9 cellular contexts compared by ENCODE assay signal in the genomic region with DNA sequence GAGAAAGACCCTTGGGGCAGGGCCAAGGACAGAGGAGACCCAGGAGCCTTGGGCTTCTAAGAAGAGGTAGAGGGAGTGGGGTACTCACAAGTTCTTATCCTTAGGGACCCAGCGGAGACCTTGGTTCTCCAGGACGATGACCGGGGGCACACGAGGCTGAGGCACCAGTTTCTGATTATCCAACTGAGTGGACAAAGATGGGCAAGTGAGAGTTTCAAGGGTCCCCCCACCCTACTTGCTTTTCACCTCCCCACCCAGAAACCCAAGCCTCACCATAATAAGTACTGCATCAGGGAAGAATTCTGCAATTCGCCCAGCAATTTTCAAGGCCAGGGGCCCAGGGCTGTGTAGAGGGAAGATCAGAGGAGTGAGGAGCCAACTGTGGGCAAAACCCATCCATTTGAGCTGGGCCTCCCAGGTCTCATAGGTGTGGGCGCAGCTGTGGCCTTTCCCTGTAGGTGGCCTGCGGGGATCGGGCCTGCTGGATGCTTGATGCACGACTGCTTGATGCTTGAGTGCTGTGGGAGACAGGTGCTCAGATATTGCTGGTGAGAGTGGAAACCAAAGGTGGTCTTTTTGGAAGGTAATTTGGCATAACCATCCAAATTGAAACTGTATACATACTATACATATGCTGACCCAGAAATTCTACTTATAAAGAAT. TPM values are rescaled to one million over a fixed set of nuclear protein-coding genes. Genes with fewer than 3 reads are reported as not detected.
DNase-seq lines count a peak whose midpoint lies in the region; ATAC-seq and TF ChIP-seq lines count a peak whose summit lies in the region.
"Had no signal": no experiment of that assay in that cellular context is flagged by ENCODE, and none has a peak within 500 bp of the region (broad histone marks: within the 10 kb centered on the region; RNA-seq: fewer than 3 reads in every experiment).

No MANE protein-coding gene starts in this region.

- H3K27ac Mint-ChIP-seq in stimulated activated memory B cell treated with anti-CD40 and anti-IgM and Interleukin-4, amounts not matched to agents 10 μg/mL and 1 μg/mL and 100 μg/mL, for 72 hours: peak overlapping the region; percentile 7

- H3K36me3 Mint-ChIP-seq in stimulated activated memory B cell treated with anti-CD40 and anti-IgM and Interleukin-4, amounts not matched to agents 10 μg/mL and 1 μg/mL and 100 μg/mL, for 72 hours: peaks cover 42% of the 10 kb centered on the region

- peak overlapping the region; percentile 59 for H3K4me3 Mint-ChIP-seq in stimulated activated memory B cell treated with anti-CD40 and anti-IgM and Interleukin-4, amounts not matched to agents 10 μg/mL and 1 μg/mL and 100 μg/mL, for 72 hours

- in situ Hi-C loops in Panc1 (cut with HindIII; ENCODE audit: low pct_unique_long_range_greater_than_20kb, low sequenced_read_pairs): no loop called here

- CTCF ChIA-PET in SK-N-SH (lab: Yijun Ruan, JAX) (interaction anchor here (1.1 to 4.7 kb wide), 5 partner anchors 8 to 31 kb away, joined by 3 to 22 read pairs (median 5); a partner anchor contains a TSS), Panc1 (lab: Charles Lee) (no interaction called here)

- H3K9me3 ChIP-seq in SK-N-SH (no peaks in the 10 kb centered on the region), Panc1 (ENCODE audit: control insufficient read depth, insufficient read depth, low read depth, low read length) (no peaks in the 10 kb centered on the region)
- H3K9me3 ChIP-seq: adrenal gland had no signal

- H3K9ac ChIP-seq in SK-N-SH: no peak overlapping the region

- TF ChIP-seq RAD21 in SK-N-SH (IDR thresholded peaks at IDR 0.05; ENCODE audit: low read length): no peak

- H3K4me3 ChIP-seq in SK-N-SH (ENCODE audit: low read depth in 2 of 2, low read length in 1 of 2) (peak overlapping the region; percentile 27 to 31; a peak in 2 of 4 replicates), Panc1 (ENCODE audit: low read depth in 2 of 2, low read length in 2 of 2) (peak overlapping the region; percentile 81 to 92), epithelial cell of proximal tubule (ENCODE audit: low read depth, low read length) (peak overlapping the region; percentile 89)

- intact Hi-C loops in Panc1 (cut with micrococcal nuclease; ENCODE audit: unreplicated experiment): no loop called here

- H3K27me3 Mint-ChIP-seq in stimulated activated memory B cell treated with anti-CD40 and anti-IgM and Interleukin-4, amounts not matched to agents 10 μg/mL and 1 μg/mL and 100 μg/mL, for 72 hours: no peaks in the 10 kb centered on the region

- H4K20me1 ChIP-seq in SK-N-SH (ENCODE audit: insufficient read depth): no peaks in the 10 kb centered on the region

- H3K4me1 Mint-ChIP-seq in stimulated activated memory B cell treated with anti-CD40 and anti-IgM and Interleukin-4, amounts not matched to agents 10 μg/mL and 1 μg/mL and 100 μg/mL, for 72 hours: peaks cover 60% of the 10 kb centered on the region

- peaks cover 43% of the 10 kb centered on the region for H3K79me2 ChIP-seq in SK-N-SH (ENCODE audit: insufficient read depth)

- no peak for ATAC-seq in SK-N-SH treated with all-trans-retinoic acid at 6 μM for 48 hours
- no peak for ATAC-seq in Panc1
- ATAC-seq in stimulated activated memory B cell treated with anti-CD40 and anti-IgM and Interleukin-4, amounts not matched to agents 10 μg/mL and 1 μg/mL and 100 μg/mL, for 72 hours: no peak

- no peak for DNase-seq in SK-N-SH
- DNase-seq in Panc1 (ENCODE audit: low read depth, low spot score): no peak
- no peak for DNase-seq in epithelial cell of proximal tubule (ENCODE audit: low read depth)
- no peak for DNase-seq in NK-92 treated with Interleukin-12 subunit alpha and Interleukin-12 subunit beta, amount 100 ng/mL, for 24 hours (lab: John Stamatoyannopoulos, UW)
- DNase-seq in amniotic stem cell (lab: John Stamatoyannopoulos, UW): no peak
- no peak for DNase-seq in activated CD4-positive, CD25-positive, alpha-beta regulatory T cell (lab: John Stamatoyannopoulos, UW)
- DNase-seq: adrenal gland had no signal

- H3K4me2 ChIP-seq in SK-N-SH: peak overlapping the region; percentile 97; the same call in 1 of the 2 replicates

- TF ChIP-seq CTCF in SK-N-SH (IDR thresholded peaks at IDR 0.05): no peak; the same call in 1 of the 2 replicates
- TF ChIP-seq CTCF in Panc1 (IDR thresholded peaks at IDR 0.05): no peak
- TF ChIP-seq CTCF in epithelial cell of proximal tubule (conservative IDR thresholded peaks at IDR 0.05; ENCODE audit: low read depth, low read length): no peak

- TF ChIP-seq EP300 in SK-N-SH (IDR thresholded peaks at IDR 0.05; ENCODE audit: borderline replicate concordance in 1 of 2, low read depth in 1 of 2, low read length in 1 of 2): no peak

- POLR2A ChIA-PET in SK-N-SH (lab: Yijun Ruan, JAX): interaction anchor here (1.1 to 1.8 kb wide), 3 partner anchors 7 to 33 kb away, joined by 3 to 5 read pairs (median 5); a partner anchor contains a TSS
- POLR2A ChIA-PET in Panc1 (lab: Charles Lee): no interaction called here

- peaks cover 27 to 40% of the 10 kb centered on the region in 2 experiments for H3K36me3 ChIP-seq in SK-N-SH (replicated peaks in 1 of 2; ENCODE audit: control insufficient read depth in 1 of 2, insufficient read depth in 2 of 2, low read length in 1 of 2)
- no peaks in the 10 kb centered on the region; the same call in 1 of the 2 replicates for H3K36me3 ChIP-seq in Panc1 (ENCODE audit: control insufficient read depth, insufficient read depth, low read length)

- BruUV-seq in Panc1 (replicated peaks; lab: Mats Ljungman, UMichigan): no TSS peak

- H3K27me3 ChIP-seq in SK-N-SH (ENCODE audit: insufficient read depth) (no peaks in the 10 kb centered on the region), Panc1 (ENCODE audit: control insufficient read depth, insufficient read depth, low read length) (no peaks in the 10 kb centered on the region)
- H3K27me3 ChIP-seq: adrenal gland had no signal

- no peaks in the 10 kb centered on the region for H3K9me3 Mint-ChIP-seq in stimulated activated memory B cell treated with anti-CD40 and anti-IgM and Interleukin-4, amounts not matched to agents 10 μg/mL and 1 μg/mL and 100 μg/mL, for 72 hours

- 87% methylated on average over 7 of the region's 9 CpGs for WGBS in SK-N-SH (ENCODE audit: low lambda C conversion rate)

- H3K4me1 ChIP-seq in SK-N-SH (ENCODE audit: control insufficient read depth in 1 of 2, insufficient read depth in 2 of 2, low read depth in 1 of 2, low read length in 1 of 2) (peaks cover 6 to 36% of the 10 kb centered on the region in 2 experiments; a peak in 3 of 4 replicates), Panc1 (ENCODE audit: control insufficient read depth, insufficient read depth, low read length) (peaks cover 30% of the 10 kb centered on the region)

- H3K9me2 ChIP-seq in SK-N-SH: no peaks in the 10 kb centered on the region

- H2AFZ ChIP-seq in SK-N-SH (ENCODE audit: low read depth): no peak overlapping the region

- H3F3A ChIP-seq in SK-N-SH (replicated peaks; ENCODE audit: insufficient read depth): peaks cover 18% of the 10 kb centered on the region

- H3K27ac ChIP-seq in SK-N-SH (ENCODE audit: low read depth in 2 of 2, low read length in 1 of 2): peak overlapping the region in 1 of 2 experiments; percentile 29; a peak in 1 of 4 replicates
- H3K27ac ChIP-seq in Panc1 (ENCODE audit: low read length): peak overlapping the region; percentile 62

TF ChIP-seq in SK-N-SH, 30 proteins besides CTCF, POLR2A, EP300 and RAD21 (continues in another document):
- TF ChIP-seq, protein P1, sequence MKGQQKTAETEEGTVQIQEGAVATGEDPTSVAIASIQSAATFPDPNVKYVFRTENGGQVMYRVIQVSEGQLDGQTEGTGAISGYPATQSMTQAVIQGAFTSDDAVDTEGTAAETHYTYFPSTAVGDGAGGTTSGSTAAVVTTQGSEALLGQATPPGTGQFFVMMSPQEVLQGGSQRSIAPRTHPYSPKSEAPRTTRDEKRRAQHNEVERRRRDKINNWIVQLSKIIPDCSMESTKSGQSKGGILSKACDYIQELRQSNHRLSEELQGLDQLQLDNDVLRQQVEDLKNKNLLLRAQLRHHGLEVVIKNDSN (IDR thresholded peaks at IDR 0.05; ENCODE audit: borderline replicate concordance, low read depth): no peak

TF ChIP-seq in SK-N-SH treated with all-trans-retinoic acid at 6 μM for 48 hours, 23 proteins besides CTCF, POLR2A, EP300 and RAD21 (continues in another document):
- TF ChIP-seq ZFP30 (CRISPR knock-in tag; IDR thresholded peaks at IDR 0.05) (no peak), TCF4 (CRISPR knock-in tag; IDR thresholded peaks at IDR 0.05; ENCODE audit: borderline replicate concordance) (no peak)

RNA-seq across cellular contexts. Expression of a gene that starts 2.0 kb away (rescaled TPM):
- 14.5 and 19.3 TPM in 2 replicates for polyA plus RNA-seq in SK-N-SH (2012; rRNA removed)
- polyA plus RNA-seq in SK-N-SH (2012; cell fraction: cytosol; rRNA removed): 10.2 and 14.4 TPM in 2 replicates
- polyA plus RNA-seq in SK-N-SH (2012; cell fraction: nucleus; rRNA removed): 47.8 and 61.5 TPM in 2 replicates
- total RNA-seq in Panc1 (2021; ENCODE audit: unreplicated experiment) (42.5 TPM), epithelial cell of proximal tubule (22.3 and 31.8 TPM in 2 replicates)
- polyA plus RNA-seq in Panc1 (2012; ENCODE audit: insufficient read length): 45.0 TPM

RNA-seq across cellular contexts. Expression of a gene that starts 3.4 kb away (rescaled TPM):
- 154 and 287 TPM in 2 replicates for polyA plus RNA-seq in SK-N-SH (2012; rRNA removed)
- 313 and 331 TPM in 2 replicates for polyA plus RNA-seq in SK-N-SH (2012; cell fraction: cytosol; rRNA removed)
- polyA plus RNA-seq in SK-N-SH (2012; cell fraction: nucleus; rRNA removed): 220 and 228 TPM in 2 replicates
- total RNA-seq in Panc1 (2021; ENCODE audit: unreplicated experiment) (130 TPM), epithelial cell of proximal tubule (266 and 385 TPM in 2 replicates)
- 132 TPM for polyA plus RNA-seq in Panc1 (2012; ENCODE audit: insufficient read length)

RNA-seq across cellular contexts. Expression of a gene that starts 7.0 kb away (rescaled TPM):
- polyA plus RNA-seq in SK-N-SH (2012; rRNA removed): 129 and 147 TPM in 2 replicates
- polyA plus RNA-seq in SK-N-SH (2012; cell fraction: cytosol; rRNA removed): 132 and 159 TPM in 2 replicates
- polyA plus RNA-seq in SK-N-SH (2012; cell fraction: nucleus; rRNA removed): 240 and 296 TPM in 2 replicates
- 188 TPM for total RNA-seq in Panc1 (2021; ENCODE audit: unreplicated experiment)
- polyA plus RNA-seq in Panc1 (2012; ENCODE audit: insufficient read length): 190 TPM
- total RNA-seq in epithelial cell of proximal tubule: 156 and 168 TPM in 2 replicates

RNA-seq across cellular contexts. Expression of a gene that starts 7.9 kb away (rescaled TPM):
- polyA plus RNA-seq in SK-N-SH (2012; rRNA removed): 19.2 and 20.4 TPM in 2 replicates
- 9.2 and 13.6 TPM in 2 replicates for polyA plus RNA-seq in SK-N-SH (2012; cell fraction: cytosol; rRNA removed)
- polyA plus RNA-seq in SK-N-SH (2012; cell fraction: nucleus; rRNA removed): 119 and 161 TPM in 2 replicates
- total RNA-seq in Panc1 (2021; ENCODE audit: unreplicated experiment) (48.6 TPM), epithelial cell of proximal tubule (42.3 and 79.4 TPM in 2 replicates)
- polyA plus RNA-seq in Panc1 (2012; ENCODE audit: insufficient read length): 35.4 TPM

RNA-seq across cellular contexts. Expression of a gene that starts 8.9 kb away (rescaled TPM):
- polyA plus RNA-seq in SK-N-SH (2012; rRNA removed): 0.12 TPM in 1 of 2 replicates, not detected in the other
- polyA plus RNA-seq in SK-N-SH (2012; cell fraction: cytosol; rRNA removed): 0.05 and 0.08 TPM in 2 replicates
- polyA plus RNA-seq in SK-N-SH (2012; cell fraction: nucleus; rRNA removed): 1.1 and 1.3 TPM in 2 replicates
- total RNA-seq in Panc1 (2021; ENCODE audit: unreplicated experiment) (0.46 TPM), epithelial cell of proximal tubule (not detected in 2 replicates)
- polyA plus RNA-seq in Panc1 (2012; ENCODE audit: insufficient read length): not detected

Comparison
In these comparisons a context has a peak if more than half of its experiments do, and no peak if none do; other contexts are left out.
1. H3K4me3 ChIP-seq: peak in every context shown above with its lines; median percentile 89 in epithelial cell of proximal tubule; 86 in Panc1; 29 in SK-N-SH.